1 cellular context compared by ENCODE assay signal in genomic region chr17:4566785-4567184, GRCh38.
TF ChIP-seq lines count a peak whose summit lies in the region.

No MANE protein-coding gene starts in this region.

TF ChIP-seq in GM23338, 12 proteins besides CTCF, POLR2A, EP300 and RAD21 (continued from another document):
- TF ChIP-seq ZNF462 (CRISPR knock-in tag; IDR thresholded peaks at IDR 0.05) (no peak), NANOG (IDR thresholded peaks at IDR 0.05; ENCODE audit: borderline replicate concordance) (no peak)
TF ChIP-seq in GM23338: peak in this region for 0.
